ENCODE assay signal across 1 cellular context in the genomic region with DNA sequence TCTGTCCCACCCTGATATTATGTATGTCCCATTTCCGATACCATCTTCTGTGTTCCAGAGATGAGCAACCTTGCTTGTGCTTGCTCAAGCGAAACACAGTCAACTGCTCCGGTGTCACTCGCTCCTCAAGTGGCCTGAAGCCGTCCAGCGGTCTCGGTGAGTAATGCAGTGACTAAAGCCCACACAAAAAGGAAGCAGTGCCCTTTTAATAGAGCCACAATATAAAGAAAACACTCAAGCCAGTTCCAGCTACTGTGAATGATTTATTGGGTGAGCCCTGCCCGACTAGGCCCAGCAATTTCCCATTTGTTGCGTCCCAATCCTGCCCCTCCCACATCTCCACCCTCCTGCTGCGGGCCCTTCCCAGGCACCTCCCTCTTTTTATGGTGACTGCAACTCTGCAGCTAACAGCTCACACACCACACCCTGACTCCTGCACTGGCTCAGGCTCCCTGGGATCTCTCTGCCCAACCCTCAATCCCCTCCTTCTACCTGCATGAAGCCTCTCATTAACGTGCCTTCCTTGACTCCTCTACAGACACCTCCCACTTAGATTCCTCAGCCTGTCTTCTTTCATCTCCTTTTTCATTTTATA.
TF ChIP-seq lines count a peak whose summit lies in the region.

No MANE protein-coding gene starts in this region.

TF ChIP-seq in HEK293, 187 proteins besides CTCF, POLR2A, EP300 and RAD21 (continued from another document and continues in another):
- TF ChIP-seq, protein P1, sequence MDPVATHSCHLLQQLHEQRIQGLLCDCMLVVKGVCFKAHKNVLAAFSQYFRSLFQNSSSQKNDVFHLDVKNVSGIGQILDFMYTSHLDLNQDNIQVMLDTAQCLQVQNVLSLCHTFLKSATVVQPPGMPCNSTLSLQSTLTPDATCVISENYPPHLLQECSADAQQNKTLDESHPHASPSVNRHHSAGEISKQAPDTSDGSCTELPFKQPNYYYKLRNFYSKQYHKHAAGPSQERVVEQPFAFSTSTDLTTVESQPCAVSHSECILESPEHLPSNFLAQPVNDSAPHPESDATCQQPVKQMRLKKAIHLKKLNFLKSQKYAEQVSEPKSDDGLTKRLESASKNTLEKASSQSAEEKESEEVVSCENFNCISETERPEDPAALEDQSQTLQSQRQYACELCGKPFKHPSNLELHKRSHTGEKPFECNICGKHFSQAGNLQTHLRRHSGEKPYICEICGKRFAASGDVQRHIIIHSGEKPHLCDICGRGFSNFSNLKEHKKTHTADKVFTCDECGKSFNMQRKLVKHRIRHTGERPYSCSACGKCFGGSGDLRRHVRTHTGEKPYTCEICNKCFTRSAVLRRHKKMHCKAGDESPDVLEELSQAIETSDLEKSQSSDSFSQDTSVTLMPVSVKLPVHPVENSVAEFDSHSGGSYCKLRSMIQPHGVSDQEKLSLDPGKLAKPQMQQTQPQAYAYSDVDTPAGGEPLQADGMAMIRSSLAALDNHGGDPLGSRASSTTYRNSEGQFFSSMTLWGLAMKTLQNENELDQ (tag by site-specific recombination; IDR thresholded peaks at IDR 0.05; ENCODE audit: low read depth), result no peak
- TF ChIP-seq, protein P2, sequence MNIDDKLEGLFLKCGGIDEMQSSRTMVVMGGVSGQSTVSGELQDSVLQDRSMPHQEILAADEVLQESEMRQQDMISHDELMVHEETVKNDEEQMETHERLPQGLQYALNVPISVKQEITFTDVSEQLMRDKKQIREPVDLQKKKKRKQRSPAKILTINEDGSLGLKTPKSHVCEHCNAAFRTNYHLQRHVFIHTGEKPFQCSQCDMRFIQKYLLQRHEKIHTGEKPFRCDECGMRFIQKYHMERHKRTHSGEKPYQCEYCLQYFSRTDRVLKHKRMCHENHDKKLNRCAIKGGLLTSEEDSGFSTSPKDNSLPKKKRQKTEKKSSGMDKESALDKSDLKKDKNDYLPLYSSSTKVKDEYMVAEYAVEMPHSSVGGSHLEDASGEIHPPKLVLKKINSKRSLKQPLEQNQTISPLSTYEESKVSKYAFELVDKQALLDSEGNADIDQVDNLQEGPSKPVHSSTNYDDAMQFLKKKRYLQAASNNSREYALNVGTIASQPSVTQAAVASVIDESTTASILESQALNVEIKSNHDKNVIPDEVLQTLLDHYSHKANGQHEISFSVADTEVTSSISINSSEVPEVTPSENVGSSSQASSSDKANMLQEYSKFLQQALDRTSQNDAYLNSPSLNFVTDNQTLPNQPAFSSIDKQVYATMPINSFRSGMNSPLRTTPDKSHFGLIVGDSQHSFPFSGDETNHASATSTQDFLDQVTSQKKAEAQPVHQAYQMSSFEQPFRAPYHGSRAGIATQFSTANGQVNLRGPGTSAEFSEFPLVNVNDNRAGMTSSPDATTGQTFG (tag by site-specific recombination; IDR thresholded peaks at IDR 0.05; ENCODE audit: borderline replicate concordance), result no peak
- TF ChIP-seq, protein P3, sequence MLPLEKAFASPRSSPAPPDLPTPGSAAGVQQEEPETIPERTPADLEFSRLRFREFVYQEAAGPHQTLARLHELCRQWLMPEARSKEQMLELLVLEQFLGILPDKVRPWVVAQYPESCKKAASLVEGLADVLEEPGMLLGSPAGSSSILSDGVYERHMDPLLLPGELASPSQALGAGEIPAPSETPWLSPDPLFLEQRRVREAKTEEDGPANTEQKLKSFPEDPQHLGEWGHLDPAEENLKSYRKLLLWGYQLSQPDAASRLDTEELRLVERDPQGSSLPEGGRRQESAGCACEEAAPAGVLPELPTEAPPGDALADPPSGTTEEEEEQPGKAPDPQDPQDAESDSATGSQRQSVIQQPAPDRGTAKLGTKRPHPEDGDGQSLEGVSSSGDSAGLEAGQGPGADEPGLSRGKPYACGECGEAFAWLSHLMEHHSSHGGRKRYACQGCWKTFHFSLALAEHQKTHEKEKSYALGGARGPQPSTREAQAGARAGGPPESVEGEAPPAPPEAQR (tag by site-specific recombination; IDR thresholded peaks at IDR 0.05), result no peak
- no peak for TF ChIP-seq ZNF2 (tag by site-specific recombination; IDR thresholded peaks at IDR 0.05)
- peak; percentile 100 for TF ChIP-seq FEZF1 (tag by site-specific recombination; IDR thresholded peaks at IDR 0.05)
- no peak for TF ChIP-seq ZNF132 (tag by site-specific recombination; IDR thresholded peaks at IDR 0.05; ENCODE audit: borderline replicate concordance)
- TF ChIP-seq GLI2 (tag by site-specific recombination; IDR thresholded peaks at IDR 0.05; ENCODE audit: borderline replicate concordance, low read depth), result no peak
- TF ChIP-seq ZNF24 (tag by site-specific recombination; IDR thresholded peaks at IDR 0.05), result no peak; the same call in 1 of the 2 replicates
- TF ChIP-seq ZXDB (tag by site-specific recombination; IDR thresholded peaks at IDR 0.05), result peak; percentile 79
- TF ChIP-seq SETDB1 (IDR thresholded peaks at IDR 0.05; ENCODE audit: insufficient read length, low read length), result no peak
- no peak for TF ChIP-seq ZNF621 (tag by site-specific recombination; IDR thresholded peaks at IDR 0.05)
- TF ChIP-seq ZBTB26 (tag by site-specific recombination; optimal IDR thresholded peaks at IDR 0.05), result no peak
- TF ChIP-seq, protein P4, sequence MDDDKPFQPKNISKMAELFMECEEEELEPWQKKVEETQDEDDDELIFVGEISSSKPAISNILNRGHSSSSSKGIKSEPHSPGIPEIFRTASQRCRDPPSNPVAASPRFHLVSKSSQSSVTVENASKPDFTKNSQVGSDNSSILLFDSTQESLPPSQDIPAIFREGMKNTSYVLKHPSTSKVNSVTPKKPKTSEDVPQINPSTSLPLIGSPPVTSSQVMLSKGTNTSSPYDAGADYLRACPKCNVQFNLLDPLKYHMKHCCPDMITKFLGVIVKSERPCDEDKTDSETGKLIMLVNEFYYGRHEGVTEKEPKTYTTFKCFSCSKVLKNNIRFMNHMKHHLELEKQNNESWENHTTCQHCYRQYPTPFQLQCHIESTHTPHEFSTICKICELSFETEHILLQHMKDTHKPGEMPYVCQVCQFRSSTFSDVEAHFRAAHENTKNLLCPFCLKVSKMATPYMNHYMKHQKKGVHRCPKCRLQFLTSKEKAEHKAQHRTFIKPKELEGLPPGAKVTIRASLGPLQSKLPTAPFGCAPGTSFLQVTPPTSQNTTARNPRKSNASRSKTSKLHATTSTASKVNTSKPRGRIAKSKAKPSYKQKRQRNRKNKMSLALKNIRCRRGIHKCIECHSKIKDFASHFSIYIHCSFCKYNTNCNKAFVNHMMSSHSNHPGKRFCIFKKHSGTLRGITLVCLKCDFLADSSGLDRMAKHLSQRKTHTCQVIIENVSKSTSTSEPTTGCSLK (tag by site-specific recombination; IDR thresholded peaks at IDR 0.05), result no peak
- no peak for TF ChIP-seq ZNF146 (tag by site-specific recombination; IDR thresholded peaks at IDR 0.05)
- no peak for TF ChIP-seq BCL11B (tag by site-specific recombination; IDR thresholded peaks at IDR 0.05; ENCODE audit: low read depth)
- TF ChIP-seq ZNF248 (tag by site-specific recombination; IDR thresholded peaks at IDR 0.05), result no peak
- TF ChIP-seq ZBTB44 (tag by site-specific recombination; IDR thresholded peaks at IDR 0.05), result peak; percentile 98
- TF ChIP-seq ZNF335 (tag by site-specific recombination; conservative IDR thresholded peaks at IDR 0.05), result peak; percentile 60
- peak; percentile 82 for TF ChIP-seq PATZ1 (tag by site-specific recombination; IDR thresholded peaks at IDR 0.05)
- peak; percentile 73 for TF ChIP-seq WT1 (tag by site-specific recombination; IDR thresholded peaks at IDR 0.05)
- no peak for TF ChIP-seq ZNF529 (tag by site-specific recombination; IDR thresholded peaks at IDR 0.05; ENCODE audit: insufficient replicate concordance)
- no peak for TF ChIP-seq ZNF184 (tag by site-specific recombination; IDR thresholded peaks at IDR 0.05)
- peak; percentile 26; the same call in 1 of the 2 replicates for TF ChIP-seq HOXD13 (CRISPR knock-in tag; IDR thresholded peaks at IDR 0.05; ENCODE audit: borderline replicate concordance)
- TF ChIP-seq YY1 (tag by site-specific recombination; IDR thresholded peaks at IDR 0.05), result no peak
- no peak for TF ChIP-seq ZNF571 (tag by site-specific recombination; IDR thresholded peaks at IDR 0.05)
- TF ChIP-seq, protein P5, sequence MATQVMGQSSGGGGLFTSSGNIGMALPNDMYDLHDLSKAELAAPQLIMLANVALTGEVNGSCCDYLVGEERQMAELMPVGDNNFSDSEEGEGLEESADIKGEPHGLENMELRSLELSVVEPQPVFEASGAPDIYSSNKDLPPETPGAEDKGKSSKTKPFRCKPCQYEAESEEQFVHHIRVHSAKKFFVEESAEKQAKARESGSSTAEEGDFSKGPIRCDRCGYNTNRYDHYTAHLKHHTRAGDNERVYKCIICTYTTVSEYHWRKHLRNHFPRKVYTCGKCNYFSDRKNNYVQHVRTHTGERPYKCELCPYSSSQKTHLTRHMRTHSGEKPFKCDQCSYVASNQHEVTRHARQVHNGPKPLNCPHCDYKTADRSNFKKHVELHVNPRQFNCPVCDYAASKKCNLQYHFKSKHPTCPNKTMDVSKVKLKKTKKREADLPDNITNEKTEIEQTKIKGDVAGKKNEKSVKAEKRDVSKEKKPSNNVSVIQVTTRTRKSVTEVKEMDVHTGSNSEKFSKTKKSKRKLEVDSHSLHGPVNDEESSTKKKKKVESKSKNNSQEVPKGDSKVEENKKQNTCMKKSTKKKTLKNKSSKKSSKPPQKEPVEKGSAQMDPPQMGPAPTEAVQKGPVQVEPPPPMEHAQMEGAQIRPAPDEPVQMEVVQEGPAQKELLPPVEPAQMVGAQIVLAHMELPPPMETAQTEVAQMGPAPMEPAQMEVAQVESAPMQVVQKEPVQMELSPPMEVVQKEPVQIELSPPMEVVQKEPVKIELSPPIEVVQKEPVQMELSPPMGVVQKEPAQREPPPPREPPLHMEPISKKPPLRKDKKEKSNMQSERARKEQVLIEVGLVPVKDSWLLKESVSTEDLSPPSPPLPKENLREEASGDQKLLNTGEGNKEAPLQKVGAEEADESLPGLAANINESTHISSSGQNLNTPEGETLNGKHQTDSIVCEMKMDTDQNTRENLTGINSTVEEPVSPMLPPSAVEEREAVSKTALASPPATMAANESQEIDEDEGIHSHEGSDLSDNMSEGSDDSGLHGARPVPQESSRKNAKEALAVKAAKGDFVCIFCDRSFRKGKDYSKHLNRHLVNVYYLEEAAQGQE (tag by site-specific recombination; IDR thresholded peaks at IDR 0.05), result no peak
- TF ChIP-seq ZNF350 (tag by site-specific recombination; IDR thresholded peaks at IDR 0.05), result no peak
- TF ChIP-seq ZNF16 (tag by site-specific recombination; IDR thresholded peaks at IDR 0.05; ENCODE audit: low read depth), result no peak
- TF ChIP-seq, protein P6, sequence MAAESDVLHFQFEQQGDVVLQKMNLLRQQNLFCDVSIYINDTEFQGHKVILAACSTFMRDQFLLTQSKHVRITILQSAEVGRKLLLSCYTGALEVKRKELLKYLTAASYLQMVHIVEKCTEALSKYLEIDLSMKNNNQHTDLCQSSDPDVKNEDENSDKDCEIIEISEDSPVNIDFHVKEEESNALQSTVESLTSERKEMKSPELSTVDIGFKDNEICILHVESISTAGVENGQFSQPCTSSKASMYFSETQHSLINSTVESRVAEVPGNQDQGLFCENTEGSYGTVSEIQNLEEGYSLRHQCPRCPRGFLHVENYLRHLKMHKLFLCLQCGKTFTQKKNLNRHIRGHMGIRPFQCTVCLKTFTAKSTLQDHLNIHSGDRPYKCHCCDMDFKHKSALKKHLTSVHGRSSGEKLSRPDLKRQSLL (tag by site-specific recombination; IDR thresholded peaks at IDR 0.05), result peak; percentile 85; the same call in 1 of the 2 replicates
- no peak for TF ChIP-seq ZSCAN16 (tag by site-specific recombination; IDR thresholded peaks at IDR 0.05)
- TF ChIP-seq ZIC2 (tag by site-specific recombination; IDR thresholded peaks at IDR 0.05), result peak; percentile 63
- TF ChIP-seq GLI4 (tag by site-specific recombination; IDR thresholded peaks at IDR 0.05), result no peak
- TF ChIP-seq ZNF404 (tag by site-specific recombination; IDR thresholded peaks at IDR 0.05), result no peak
- TF ChIP-seq ZNF433 (tag by site-specific recombination; IDR thresholded peaks at IDR 0.05; ENCODE audit: low read depth), result no peak
- TF ChIP-seq ZNF585B (tag by site-specific recombination; IDR thresholded peaks at IDR 0.05), result no peak
- no peak for TF ChIP-seq ZNF202 (tag by site-specific recombination; IDR thresholded peaks at IDR 0.05; ENCODE audit: borderline replicate concordance)
- no peak for TF ChIP-seq ZNF133 (tag by site-specific recombination; IDR thresholded peaks at IDR 0.05)
- peak; percentile 2; the same call in 1 of the 2 replicates for TF ChIP-seq GFI1B (tag by site-specific recombination; IDR thresholded peaks at IDR 0.05)
